In the genomic region with DNA sequence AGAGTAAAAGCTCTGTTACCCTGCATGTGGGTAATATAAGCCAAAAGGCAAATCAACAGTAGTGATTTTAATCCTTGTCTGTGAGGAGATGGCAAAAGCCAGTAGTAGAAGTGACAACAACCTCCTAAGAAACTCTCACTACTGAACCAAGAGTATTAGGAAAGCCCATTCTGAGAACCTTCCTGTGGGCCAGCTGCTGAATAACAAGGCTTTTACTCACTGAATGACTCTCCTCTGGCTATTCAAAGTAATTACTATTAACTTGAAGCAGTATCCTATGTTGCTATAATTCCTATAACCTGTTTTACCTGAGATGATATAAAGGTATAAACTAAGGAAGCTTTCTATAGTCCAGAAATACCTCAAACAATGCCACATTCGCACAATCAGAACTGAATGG, we compare ENCODE assay signal across 21 cellular contexts.
"Had no signal": no experiment of that assay in that cellular context is flagged by ENCODE, and none has a peak within 500 bp of the region (broad histone marks: within the 10 kb centered on the region; RNA-seq: fewer than 3 reads in every experiment).

No MANE protein-coding gene starts in this region.

- H3K27ac ChIP-seq: gastrocnemius medialis, heart right ventricle, left ventricle myocardium inferior, lower lobe of right lung, right atrium auricular region, sigmoid colon, stomach, thoracic aorta, transverse colon had no signal

- H3K4me3 Mint-ChIP-seq: dendritic cell treated with granulocyte-macrophage colony-stimulating factor and Interleukin-4, amounts not matched to agents 40 ng/mL and 50 ng/mL, for 4 days; effector memory CD8-positive, alpha-beta T cell; memory B cell; mesothelial cell of epicardium; natural killer cell; neural crest cell had no signal

- H3K9me3 ChIP-seq: gastrocnemius medialis, heart right ventricle, left ventricle myocardium inferior, lower lobe of right lung, right atrium auricular region, sigmoid colon, stomach, thoracic aorta, transverse colon had no signal

- H3K27ac Mint-ChIP-seq: dendritic cell treated with granulocyte-macrophage colony-stimulating factor and Interleukin-4, amounts not matched to agents 40 ng/mL and 50 ng/mL, for 4 days; memory B cell; mesothelial cell of epicardium; natural killer cell had no signal

- H3K36me3 Mint-ChIP-seq: natural killer cell had no signal

- H3K9me3 Mint-ChIP-seq: dendritic cell treated with granulocyte-macrophage colony-stimulating factor and Interleukin-4, amounts not matched to agents 40 ng/mL and 50 ng/mL, for 4 days; effector memory CD8-positive, alpha-beta T cell; natural killer cell had no signal

- H3K27me3 Mint-ChIP-seq: dendritic cell treated with granulocyte-macrophage colony-stimulating factor and Interleukin-4, amounts not matched to agents 40 ng/mL and 50 ng/mL, for 4 days; effector memory CD8-positive, alpha-beta T cell; memory B cell had no signal

- H3K4me3 ChIP-seq: gastrocnemius medialis, heart right ventricle, left ventricle myocardium inferior, lower lobe of right lung, right atrium auricular region, sigmoid colon, stomach, thoracic aorta, transverse colon had no signal

- H3K36me3 ChIP-seq: gastrocnemius medialis, heart right ventricle, left ventricle myocardium inferior, lower lobe of right lung, right atrium auricular region, sigmoid colon, stomach, thoracic aorta, transverse colon had no signal

- DNase-seq: effector memory CD8-positive, alpha-beta T cell; gastrocnemius medialis; heart right ventricle; left cardiac atrium; left ventricle myocardium inferior; lower lobe of right lung; natural killer cell; posterior cingulate gyrus; sigmoid colon; small intestine; stimulated activated CD4-positive, alpha-beta T cell treated with anti-CD3 and anti-CD28 coated beads, Interleukin-12 subunit alpha, Interleukin-12 subunit beta, amount 100 ng/mL, for 4 hours; stimulated activated naive CD4-positive, alpha-beta T cell; stomach; substantia nigra; transverse colon had no signal

- ATAC-seq: effector memory CD8-positive, alpha-beta T cell; gastrocnemius medialis; heart right ventricle; left cardiac atrium; lower lobe of right lung; natural killer cell had no signal

- H3K27me3 ChIP-seq: gastrocnemius medialis, heart right ventricle, right atrium auricular region, sigmoid colon, stomach, transverse colon had no signal
